Comparison of ENCODE assay signal across 1 cellular context in genomic region chr10:33507662-33508425, GRCh38.
TF ChIP-seq lines count a peak whose summit lies in the region.

No MANE protein-coding gene starts in this region.

TF ChIP-seq in HepG2, 621 proteins besides CTCF, POLR2A, EP300 and RAD21 (continued from another document and continues in another):
- TF ChIP-seq ZNF552 (CRISPR knock-in tag; IDR thresholded peaks at IDR 0.05; ENCODE audit: borderline replicate concordance): no peak
- TF ChIP-seq NR2F2 (IDR thresholded peaks at IDR 0.05; ENCODE audit: borderline replicate concordance, low read depth): peak; percentile 91
- TF ChIP-seq PHF20 (CRISPR knock-in tag; IDR thresholded peaks at IDR 0.05): no peak
- no peak for TF ChIP-seq ZNF841 (CRISPR knock-in tag; IDR thresholded peaks at IDR 0.05; ENCODE audit: borderline replicate concordance)
- TF ChIP-seq ZBTB26 (CRISPR knock-in tag; IDR thresholded peaks at IDR 0.05; ENCODE audit: borderline replicate concordance): no peak
- no peak for TF ChIP-seq ZNF329 (CRISPR knock-in tag; IDR thresholded peaks at IDR 0.05; ENCODE audit: low read depth)
- TF ChIP-seq THYN1 (CRISPR knock-in tag; IDR thresholded peaks at IDR 0.05; ENCODE audit: borderline replicate concordance, low read depth): no peak
- TF ChIP-seq ZNF251 (CRISPR knock-in tag; IDR thresholded peaks at IDR 0.05): no peak
- no peak for TF ChIP-seq SP1 (IDR thresholded peaks at IDR 0.05)
- no peak for TF ChIP-seq SP1 (CRISPR knock-in tag; IDR thresholded peaks at IDR 0.05)
- 0 out of 2 replicates have a peak, but pooled peaks have one; percentile 41 for TF ChIP-seq ZNF772 (CRISPR knock-in tag; IDR thresholded peaks at IDR 0.05)
- no peak; the same call in 1 of the 2 replicates for TF ChIP-seq HOXD1 (CRISPR knock-in tag; IDR thresholded peaks at IDR 0.05)
- no peak for TF ChIP-seq ZFAT (CRISPR knock-in tag; conservative IDR thresholded peaks at IDR 0.05)
- TF ChIP-seq ZNF644 (CRISPR knock-in tag; IDR thresholded peaks at IDR 0.05; ENCODE audit: low read depth): peak; percentile 83
- no peak; the same call in 1 of the 2 replicates for TF ChIP-seq ZNF646 (CRISPR knock-in tag; IDR thresholded peaks at IDR 0.05)
- peak; percentile 91 for TF ChIP-seq FOXO1 (CRISPR knock-in tag; IDR thresholded peaks at IDR 0.05)
- no peak for TF ChIP-seq FOXP1 (IDR thresholded peaks at IDR 0.05)
- TF ChIP-seq FOXP1 (CRISPR knock-in tag; IDR thresholded peaks at IDR 0.05): peak; percentile 96
- TF ChIP-seq PCBP2 (optimal IDR thresholded peaks at IDR 0.05; ENCODE audit: low read depth, low read length, poor library complexity, severe bottlenecking): no peak
- TF ChIP-seq CSRNP1 (CRISPR knock-in tag; IDR thresholded peaks at IDR 0.05): no peak
- TF ChIP-seq HCFC1 (IDR thresholded peaks at IDR 0.05; ENCODE audit: low read depth, low read length): no peak
- peak; percentile 94; the same call in 1 of the 2 replicates for TF ChIP-seq MEIS1 (CRISPR knock-in tag; IDR thresholded peaks at IDR 0.05; ENCODE audit: borderline replicate concordance)
- peak; percentile 94 for TF ChIP-seq ZBTB25 (CRISPR knock-in tag; IDR thresholded peaks at IDR 0.05)
- TF ChIP-seq PTBP1 (IDR thresholded peaks at IDR 0.05; ENCODE audit: low read depth, low read length, poor library complexity, severe bottlenecking): no peak
- peak; percentile 87 for TF ChIP-seq HNF4G (IDR thresholded peaks at IDR 0.05; ENCODE audit: borderline replicate concordance, low read depth, low read length)
- TF ChIP-seq HNF4G (CRISPR knock-in tag; IDR thresholded peaks at IDR 0.05; ENCODE audit: borderline replicate concordance, low read depth): peak; percentile 88
- no peak for TF ChIP-seq AFF4 (CRISPR knock-in tag; IDR thresholded peaks at IDR 0.05)
- TF ChIP-seq ZNF670 (CRISPR knock-in tag; IDR thresholded peaks at IDR 0.05; ENCODE audit: borderline replicate concordance): 0 out of 2 replicates have a peak, but pooled peaks have one; percentile 35
- no peak for TF ChIP-seq RBFOX2 (IDR thresholded peaks at IDR 0.05; ENCODE audit: low read depth, low read length)
- no peak for TF ChIP-seq ZSCAN20 (CRISPR knock-in tag; IDR thresholded peaks at IDR 0.05; ENCODE audit: borderline replicate concordance)
- TF ChIP-seq ZNF687 (CRISPR knock-in tag; IDR thresholded peaks at IDR 0.05): no peak
- no peak for TF ChIP-seq ZNF382 (CRISPR knock-in tag; IDR thresholded peaks at IDR 0.05; ENCODE audit: borderline replicate concordance)
- peak; percentile 98 for TF ChIP-seq NCOR1 (IDR thresholded peaks at IDR 0.05; ENCODE audit: borderline replicate concordance, low read length)
- TF ChIP-seq ZNF766 (CRISPR knock-in tag; IDR thresholded peaks at IDR 0.05; ENCODE audit: borderline replicate concordance): no peak
- no peak for TF ChIP-seq ZNF781 (CRISPR knock-in tag; IDR thresholded peaks at IDR 0.05; ENCODE audit: borderline replicate concordance, not compliant biosample characterization)
- peak; percentile 93 for TF ChIP-seq RXRB (CRISPR knock-in tag; IDR thresholded peaks at IDR 0.05; ENCODE audit: borderline replicate concordance)
- TF ChIP-seq ZKSCAN1 (IDR thresholded peaks at IDR 0.05; ENCODE audit: low read length): no peak
- no peak for TF ChIP-seq KDM2A (CRISPR knock-in tag; IDR thresholded peaks at IDR 0.05; ENCODE audit: borderline replicate concordance, low read depth)
- peak; percentile 96 for TF ChIP-seq MEIS2 (CRISPR knock-in tag; IDR thresholded peaks at IDR 0.05)
- TF ChIP-seq ZNF343 (CRISPR knock-in tag; IDR thresholded peaks at IDR 0.05): no peak
- no peak for TF ChIP-seq ZNF230 (CRISPR knock-in tag; IDR thresholded peaks at IDR 0.05)
- peak; percentile 77 for TF ChIP-seq RCOR2 (CRISPR knock-in tag; IDR thresholded peaks at IDR 0.05)
- TF ChIP-seq SKIL (CRISPR knock-in tag; IDR thresholded peaks at IDR 0.05; ENCODE audit: borderline replicate concordance): no peak
- TF ChIP-seq ZNF34 (CRISPR knock-in tag; IDR thresholded peaks at IDR 0.05; ENCODE audit: borderline replicate concordance): no peak
- TF ChIP-seq ASH2L (IDR thresholded peaks at IDR 0.05; ENCODE audit: insufficient read length, low read depth, low read length): peak; percentile 96
